Comparison of ENCODE assay signal across 13 cellular contexts in the genomic region with DNA sequence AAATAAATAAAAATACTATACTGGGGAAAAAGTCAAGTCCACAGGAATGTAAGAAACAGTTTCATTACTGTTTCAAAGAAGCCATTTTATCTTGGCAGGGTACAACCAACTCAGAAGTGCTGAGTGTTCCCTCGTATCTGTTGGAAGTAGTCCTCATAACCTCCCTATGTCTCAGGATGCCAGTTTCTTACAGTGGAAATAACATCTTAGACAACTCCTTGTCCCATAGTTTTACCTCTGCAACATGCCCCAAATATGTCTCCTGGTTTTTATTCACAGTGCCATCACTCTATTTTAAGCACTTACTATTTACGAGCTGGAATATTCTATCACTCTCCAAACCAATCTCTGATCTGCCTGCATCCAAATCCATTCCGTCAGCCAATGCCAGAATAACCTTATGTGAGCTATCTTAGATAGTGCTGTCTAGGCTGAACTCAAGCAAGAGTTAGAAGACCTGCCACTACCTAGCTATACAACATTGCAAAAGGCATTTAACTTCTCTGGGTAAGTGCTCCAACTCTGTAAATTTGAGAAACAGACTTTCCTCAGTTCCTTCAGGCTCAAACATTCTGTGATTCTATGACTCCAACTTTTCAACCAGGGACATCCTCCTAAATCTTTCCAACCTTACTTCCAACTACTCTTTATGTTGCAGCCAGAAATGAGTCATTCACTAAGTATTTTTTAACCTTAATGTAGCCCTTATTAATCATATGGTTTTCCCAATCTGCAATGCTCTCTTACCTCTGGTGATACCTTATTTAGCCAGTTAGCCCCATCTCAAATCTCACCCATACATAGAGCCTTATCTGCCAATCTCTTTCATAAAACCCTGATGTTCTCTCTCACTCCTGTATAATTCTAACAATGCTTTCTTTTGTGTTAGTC.
DNase-seq lines count a peak whose midpoint lies in the region; ATAC-seq and TF ChIP-seq lines count a peak whose summit lies in the region.
"Had no signal": no experiment of that assay in that cellular context is flagged by ENCODE, and none has a peak within 500 bp of the region (broad histone marks: within the 10 kb centered on the region; RNA-seq: fewer than 3 reads in every experiment).

No MANE protein-coding gene starts in this region.

- H3K27me3 ChIP-seq in gastrocnemius medialis: no peaks in the 10 kb centered on the region
- H3K27me3 ChIP-seq: pancreas, transverse colon had no signal

- peaks cover 76 to 98% of the 10 kb centered on the region in 2 donors for H3K4me1 ChIP-seq in gastrocnemius medialis

- H3K27me3 Mint-ChIP-seq in activated T-helper 1 cell treated with anti-CD3 and anti-CD28 coated beads, Interleukin-12 subunit alpha, Interleukin-12 subunit beta, Interleukin-2, Interleukin-4 antibody, amounts not matched to agents 30 ng/mL and 10 ng/mL and 1 ng/mL, durations not matched to agents 14 hours and 24 hours and 36 hours (ENCODE audit: insufficient read depth): no peaks in the 10 kb centered on the region
- H3K27me3 Mint-ChIP-seq: activated CD4-positive, alpha-beta T cell treated with anti-CD3 and anti-CD28 coated beads for 36 hours; IgD-negative memory B cell had no signal

- H3K4me3 Mint-ChIP-seq in activated T-helper 1 cell treated with anti-CD3 and anti-CD28 coated beads, Interleukin-12 subunit alpha, Interleukin-12 subunit beta, Interleukin-2, Interleukin-4 antibody, amounts not matched to agents 30 ng/mL and 10 ng/mL and 1 ng/mL, durations not matched to agents 14 hours and 24 hours and 36 hours: no peak overlapping the region
- H3K4me3 Mint-ChIP-seq: activated CD4-positive, alpha-beta T cell treated with anti-CD3 and anti-CD28 coated beads for 36 hours; IgD-negative memory B cell had no signal

- in situ Hi-C loops in gastrocnemius medialis (cut with MboI; ENCODE audit: low sequenced_read_pairs in 4 of 4): loop anchor here in 1 of 4 donors (25.0 kb wide), 1 partner anchor 871 kb away; the partner anchor contains the start of gene ACYP2

- intact Hi-C loops in gastrocnemius medialis (cut with DNase I; ENCODE audit: low total_unique reads): no loop called here
- intact Hi-C loops in activated T-helper 1 cell treated with anti-CD3 and anti-CD28 coated beads, Interleukin-12 subunit alpha, Interleukin-12 subunit beta, Interleukin-2, Interleukin-4 antibody, amounts not matched to agents 30 ng/mL and 10 ng/mL and 1 ng/mL, durations not matched to agents 14 hours and 24 hours and 36 hours (cut with micrococcal nuclease): no loop called here

- H3K36me3 Mint-ChIP-seq in activated T-helper 1 cell treated with anti-CD3 and anti-CD28 coated beads, Interleukin-12 subunit alpha, Interleukin-12 subunit beta, Interleukin-2, Interleukin-4 antibody, amounts not matched to agents 30 ng/mL and 10 ng/mL and 1 ng/mL, durations not matched to agents 14 hours and 24 hours and 36 hours (ENCODE audit: low read depth): peaks cover 18% of the 10 kb centered on the region

- H3K27ac ChIP-seq in VCaP (peak overlapping the region; percentile 85), gastrocnemius medialis (peak overlapping the region; percentile 89 to 94 (median 91))
- H3K27ac ChIP-seq: pancreas had no signal

- H3K4me1 Mint-ChIP-seq in activated T-helper 1 cell treated with anti-CD3 and anti-CD28 coated beads, Interleukin-12 subunit alpha, Interleukin-12 subunit beta, Interleukin-2, Interleukin-4 antibody, amounts not matched to agents 30 ng/mL and 10 ng/mL and 1 ng/mL, durations not matched to agents 14 hours and 24 hours and 36 hours (ENCODE audit: low read depth): peaks cover 15% of the 10 kb centered on the region

- H3K36me3 ChIP-seq in gastrocnemius medialis: peaks cover 0 to 8% of the 10 kb centered on the region in 2 donors
- H3K36me3 ChIP-seq: pancreas had no signal

- H3K9me3 Mint-ChIP-seq in activated T-helper 1 cell treated with anti-CD3 and anti-CD28 coated beads, Interleukin-12 subunit alpha, Interleukin-12 subunit beta, Interleukin-2, Interleukin-4 antibody, amounts not matched to agents 30 ng/mL and 10 ng/mL and 1 ng/mL, durations not matched to agents 14 hours and 24 hours and 36 hours: no peaks in the 10 kb centered on the region
- H3K9me3 Mint-ChIP-seq: IgD-negative memory B cell had no signal

- no peaks in the 10 kb centered on the region for H3K9me3 ChIP-seq in gastrocnemius medialis
- H3K9me3 ChIP-seq: pancreas, transverse colon had no signal

- peak; percentile 59 to 81 for ATAC-seq in gastrocnemius medialis
- no peak for ATAC-seq in GM21390 (IDR thresholded peaks at IDR 0.05; ENCODE audit: unreplicated experiment)
- ATAC-seq: activated CD4-positive, alpha-beta T cell treated with anti-CD3 and anti-CD28 coated beads for 36 hours; pancreas had no signal

- TF ChIP-seq CTCF in VCaP (conservative IDR thresholded peaks at IDR 0.05) (no peak), fibroblast of mammary gland (conservative IDR thresholded peaks at IDR 0.05; ENCODE audit: control insufficient read depth, insufficient read depth, low read depth, low read length) (no peak), gastrocnemius medialis (IDR thresholded peaks at IDR 0.05 in 4 of 5, conservative IDR thresholded peaks at IDR 0.05 in 1 of 5) (no peak)

- peak; percentile 26 for DNase-seq in HPDE6-E6E7 (ENCODE audit: extremely low spot score)
- peak; percentile 45 for DNase-seq in fibroblast of mammary gland (ENCODE audit: low read depth)
- no peak for DNase-seq in gastrocnemius medialis
- DNase-seq in activated T-helper 1 cell treated with anti-CD3 and anti-CD28 coated beads, Interleukin-12 subunit alpha, Interleukin-12 subunit beta, Interleukin-2, Interleukin-4 antibody, amounts not matched to agents 30 ng/mL and 10 ng/mL and 1 ng/mL, durations not matched to agents 14 hours and 24 hours and 36 hours (ENCODE audit: low spot score): no peak
- no peak for DNase-seq in HUDEP-2 (lab: John Stamatoyannopoulos, UW; ENCODE audit: unreplicated experiment in 76 of 76)
- DNase-seq: activated CD4-positive, alpha-beta T cell treated with anti-CD3 and anti-CD28 coated beads for 36 hours; activated naive CD4-positive, alpha-beta T cell; islet precursor cell; pancreas; transverse colon had no signal

- no peak overlapping the region for H3K27ac Mint-ChIP-seq in activated T-helper 1 cell treated with anti-CD3 and anti-CD28 coated beads, Interleukin-12 subunit alpha, Interleukin-12 subunit beta, Interleukin-2, Interleukin-4 antibody, amounts not matched to agents 30 ng/mL and 10 ng/mL and 1 ng/mL, durations not matched to agents 14 hours and 24 hours and 36 hours
- H3K27ac Mint-ChIP-seq: activated CD4-positive, alpha-beta T cell treated with anti-CD3 and anti-CD28 coated beads for 36 hours had no signal

- H3K4me3 ChIP-seq in fibroblast of mammary gland (ENCODE audit: control insufficient read depth, low read depth, low read length): no peak overlapping the region
- H3K4me3 ChIP-seq in gastrocnemius medialis: peak overlapping the region; percentile 5 to 13 (median 8)
- H3K4me3 ChIP-seq: pancreas, transverse colon had no signal

- TF ChIP-seq POLR2A in gastrocnemius medialis (IDR thresholded peaks at IDR 0.05): peak in 1 of 2 donors; percentile 16

Comparison
In these comparisons a context has a peak if more than half of its experiments do, and no peak if none do; other contexts are left out.
1. DNase-seq: peak in HPDE6-E6E7 (single experiment) and fibroblast of mammary gland (single experiment); none in gastrocnemius medialis (0 of 2), activated T-helper 1 cell treated with anti-CD3 and anti-CD28 coated beads, Interleukin-12 subunit alpha, Interleukin-12 subunit beta, Interleukin-2, Interleukin-4 antibody, amounts not matched to agents 30 ng/mL and 10 ng/mL and 1 ng/mL, durations not matched to agents 14 hours and 24 hours and 36 hours (single experiment) and HUDEP-2 (0 of 76).